Comparison of ENCODE assay signal across 14 cellular contexts in the genomic region with DNA sequence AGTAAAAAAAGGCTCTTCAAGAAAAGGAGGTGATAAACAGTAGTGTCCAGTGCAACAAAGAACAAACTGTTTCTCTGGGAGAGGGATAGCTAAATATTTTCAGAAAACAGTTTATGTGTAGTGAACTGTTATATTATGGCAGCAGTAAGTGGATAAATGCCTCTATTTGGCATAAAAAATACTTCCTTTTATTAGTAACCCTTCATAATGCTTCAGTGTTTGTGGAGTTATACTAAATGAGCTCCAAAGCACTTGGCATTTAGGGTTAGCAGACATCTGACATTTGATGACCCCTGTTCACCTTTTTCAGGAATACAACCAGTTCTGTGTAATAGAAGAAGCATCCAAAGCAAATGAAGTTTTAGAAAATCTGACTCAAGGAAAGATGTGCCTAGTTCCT. TPM values are rescaled to one million over a fixed set of nuclear protein-coding genes. Genes with fewer than 3 reads are reported as not detected.
DNase-seq lines count a peak whose midpoint lies in the region; ATAC-seq lines count a peak whose summit lies in the region.
"Had no signal": no experiment of that assay in that cellular context is flagged by ENCODE, and none has a peak within 500 bp of the region (broad histone marks: within the 10 kb centered on the region; RNA-seq: fewer than 3 reads in every experiment).

No MANE protein-coding gene starts in this region.

- H3K27me3 Mint-ChIP-seq in activated CD8-positive, alpha-beta memory T cell treated with anti-CD3 and anti-CD28 coated beads, Interleukin-2, amount 10 ng/mL, durations not matched to agents 7 days and 5 days: no peaks in the 10 kb centered on the region
- no peaks in the 10 kb centered on the region for H3K27me3 Mint-ChIP-seq in CD4-positive, CD25-positive, alpha-beta regulatory T cell
- H3K27me3 Mint-ChIP-seq in T-helper 17 cell: no peaks in the 10 kb centered on the region
- no peaks in the 10 kb centered on the region for H3K27me3 Mint-ChIP-seq in memory B cell

- H3K9me3 ChIP-seq in CD4-positive, CD25-positive, alpha-beta regulatory T cell (ENCODE audit: control insufficient read depth in 2 of 2, low read length in 2 of 2): no peaks in the 10 kb centered on the region
- H3K9me3 ChIP-seq in T-helper 17 cell (ENCODE audit: control insufficient read depth, low read length, poor library complexity, severe bottlenecking): no peaks in the 10 kb centered on the region

- no peaks in the 10 kb centered on the region for H3K9me3 Mint-ChIP-seq in activated CD8-positive, alpha-beta memory T cell treated with anti-CD3 and anti-CD28 coated beads, Interleukin-2, amount 10 ng/mL, durations not matched to agents 7 days and 5 days (ENCODE audit: low read depth)
- no peaks in the 10 kb centered on the region for H3K9me3 Mint-ChIP-seq in CD4-positive, CD25-positive, alpha-beta regulatory T cell
- no peaks in the 10 kb centered on the region for H3K9me3 Mint-ChIP-seq in memory B cell
- H3K9me3 Mint-ChIP-seq: CD14-positive monocyte, HFFc6 had no signal

- no peak overlapping the region for H3K27ac ChIP-seq in CD4-positive, CD25-positive, alpha-beta regulatory T cell (ENCODE audit: insufficient read depth, low read length, poor library complexity, severe bottlenecking)
- H3K27ac ChIP-seq: 22Rv1 had no signal

- no peaks in the 10 kb centered on the region for H3K4me1 ChIP-seq in CD4-positive, CD25-positive, alpha-beta regulatory T cell (ENCODE audit: control insufficient read depth, insufficient read depth, low read length, poor library complexity, severe bottlenecking)

- no peaks in the 10 kb centered on the region for H3K27me3 ChIP-seq in CD4-positive, CD25-positive, alpha-beta regulatory T cell (ENCODE audit: control insufficient read depth, insufficient read depth, low read length)

- peaks cover 3% of the 10 kb centered on the region for H3K4me1 Mint-ChIP-seq in activated CD8-positive, alpha-beta memory T cell treated with anti-CD3 and anti-CD28 coated beads, Interleukin-2, amount 10 ng/mL, durations not matched to agents 7 days and 5 days
- peaks cover 4 to 8% (median 6%) of the 10 kb centered on the region in 4 donors for H3K4me1 Mint-ChIP-seq in CD4-positive, CD25-positive, alpha-beta regulatory T cell
- peaks cover 10% of the 10 kb centered on the region for H3K4me1 Mint-ChIP-seq in T-helper 17 cell
- peaks cover 7% of the 10 kb centered on the region for H3K4me1 Mint-ChIP-seq in memory B cell
- H3K4me1 Mint-ChIP-seq: CD14-positive monocyte had no signal

- H3K27ac Mint-ChIP-seq in activated CD8-positive, alpha-beta memory T cell treated with anti-CD3 and anti-CD28 coated beads, Interleukin-2, amount 10 ng/mL, durations not matched to agents 7 days and 5 days: peak overlapping the region; percentile 29
- H3K27ac Mint-ChIP-seq in CD4-positive, CD25-positive, alpha-beta regulatory T cell: peak overlapping the region in 2 of 3 donors; percentile 7 to 15
- peak overlapping the region; percentile 49 for H3K27ac Mint-ChIP-seq in T-helper 17 cell
- peak overlapping the region; percentile 38 for H3K27ac Mint-ChIP-seq in memory B cell
- H3K27ac Mint-ChIP-seq: HFFc6 had no signal

- H3K4me3 Mint-ChIP-seq in activated CD8-positive, alpha-beta memory T cell treated with anti-CD3 and anti-CD28 coated beads, Interleukin-2, amount 10 ng/mL, durations not matched to agents 7 days and 5 days: no peak overlapping the region
- H3K4me3 Mint-ChIP-seq in CD4-positive, CD25-positive, alpha-beta regulatory T cell: no peak overlapping the region
- H3K4me3 Mint-ChIP-seq in T-helper 17 cell (no peak overlapping the region), memory B cell (no peak overlapping the region)
- H3K4me3 Mint-ChIP-seq: CD14-positive monocyte, HFFc6 had no signal

- ATAC-seq in activated CD8-positive, alpha-beta memory T cell treated with anti-CD3 and anti-CD28 coated beads, Interleukin-2, amount 10 ng/mL, durations not matched to agents 7 days and 5 days: no peak
- no peak for ATAC-seq in CD4-positive, CD25-positive, alpha-beta regulatory T cell (ENCODE audit: low read depth in 2 of 2)
- ATAC-seq in T-helper 17 cell (no peak), memory B cell (ENCODE audit: low read depth) (no peak)
- no peak for ATAC-seq in activated CD4-positive, CD25-positive, alpha-beta regulatory T cell treated with anti-CD3 and anti-CD28 coated beads, Interleukin-2, amount 50 U/mL, for 24 hours
- ATAC-seq: GM12878 had no signal

- H3K36me3 Mint-ChIP-seq in activated CD8-positive, alpha-beta memory T cell treated with anti-CD3 and anti-CD28 coated beads, Interleukin-2, amount 10 ng/mL, durations not matched to agents 7 days and 5 days: peaks cover 33% of the 10 kb centered on the region
- H3K36me3 Mint-ChIP-seq in CD4-positive, CD25-positive, alpha-beta regulatory T cell: peaks cover 39% of the 10 kb centered on the region
- peaks cover 17% of the 10 kb centered on the region for H3K36me3 Mint-ChIP-seq in T-helper 17 cell (ENCODE audit: low read depth)
- H3K36me3 Mint-ChIP-seq in memory B cell: peaks cover 41% of the 10 kb centered on the region

- DNase-seq in activated CD8-positive, alpha-beta memory T cell treated with anti-CD3 and anti-CD28 coated beads, Interleukin-2, amount 10 ng/mL, durations not matched to agents 7 days and 5 days: no peak
- DNase-seq in activated CD8-positive, alpha-beta memory T cell treated with anti-CD3 and anti-CD28 coated beads for 24 hours: no peak
- DNase-seq in CD4-positive, CD25-positive, alpha-beta regulatory T cell: no peak
- DNase-seq in T-helper 17 cell: no peak
- no peak for DNase-seq in memory B cell (ENCODE audit: low spot score in 2 of 2)
- DNase-seq in stimulated activated CD8-positive, alpha-beta memory T cell treated with anti-CD3 and anti-CD28 coated beads, Interleukin-4, amount 100 ng/mL, for 48 hours: no peak
- DNase-seq: Calu3, DMS 273 treated with DMSO at 0.1 percent for 48 hours, HCEC 1CT, HFFc6 had no signal

- no peak overlapping the region for H3K4me3 ChIP-seq in CD4-positive, CD25-positive, alpha-beta regulatory T cell (ENCODE audit: low read depth, low read length)
- H3K4me3 ChIP-seq: GM12878 had no signal

- CTCF ChIA-PET in activated CD8-positive, alpha-beta memory T cell treated with anti-CD3 and anti-CD28 coated beads, Interleukin-2, amount 10 ng/mL, durations not matched to agents 7 days and 5 days (lab: Charles Lee): no interaction called here

- H3K36me3 ChIP-seq in CD4-positive, CD25-positive, alpha-beta regulatory T cell (ENCODE audit: control insufficient read depth, insufficient read depth, low read length): peaks cover 76% of the 10 kb centered on the region

RNA-seq across cellular contexts. Expression of gene TRAPPC11, which starts 31.9 kb away (rescaled TPM):
- total RNA-seq in activated CD8-positive, alpha-beta memory T cell treated with anti-CD3 and anti-CD28 coated beads, Interleukin-2, amount 10 ng/mL, durations not matched to agents 7 days and 5 days: 10 to 100 TPM; 30.3 to 34.6 TPM
- 33.4 TPM for total RNA-seq in CD4-positive, CD25-positive, alpha-beta regulatory T cell
- 10 to 100 TPM; 18.4 to 22.8 (median 21.4) TPM for polyA plus RNA-seq in CD4-positive, CD25-positive, alpha-beta regulatory T cell
- total RNA-seq in T-helper 17 cell: 10 to 100 TPM; 24.7 to 27.3 TPM

RNA-seq across cellular contexts. Expression of gene RWDD4, which starts 32.0 kb away (rescaled TPM):
- total RNA-seq in activated CD8-positive, alpha-beta memory T cell treated with anti-CD3 and anti-CD28 coated beads, Interleukin-2, amount 10 ng/mL, durations not matched to agents 7 days and 5 days: 10 to 100 TPM; 17.8 to 18.6 TPM
- total RNA-seq in CD4-positive, CD25-positive, alpha-beta regulatory T cell: 9.9 TPM
- polyA plus RNA-seq in CD4-positive, CD25-positive, alpha-beta regulatory T cell: 10 to 100 TPM; 15.6 to 26.6 (median 19.7) TPM
- total RNA-seq in T-helper 17 cell: 10 to 100 TPM in 1 of 2 donors, 1 to 10 TPM in 1; 9.2 to 18.2 TPM
